ENCODE assay signal across 17 cellular contexts in the genomic region with DNA sequence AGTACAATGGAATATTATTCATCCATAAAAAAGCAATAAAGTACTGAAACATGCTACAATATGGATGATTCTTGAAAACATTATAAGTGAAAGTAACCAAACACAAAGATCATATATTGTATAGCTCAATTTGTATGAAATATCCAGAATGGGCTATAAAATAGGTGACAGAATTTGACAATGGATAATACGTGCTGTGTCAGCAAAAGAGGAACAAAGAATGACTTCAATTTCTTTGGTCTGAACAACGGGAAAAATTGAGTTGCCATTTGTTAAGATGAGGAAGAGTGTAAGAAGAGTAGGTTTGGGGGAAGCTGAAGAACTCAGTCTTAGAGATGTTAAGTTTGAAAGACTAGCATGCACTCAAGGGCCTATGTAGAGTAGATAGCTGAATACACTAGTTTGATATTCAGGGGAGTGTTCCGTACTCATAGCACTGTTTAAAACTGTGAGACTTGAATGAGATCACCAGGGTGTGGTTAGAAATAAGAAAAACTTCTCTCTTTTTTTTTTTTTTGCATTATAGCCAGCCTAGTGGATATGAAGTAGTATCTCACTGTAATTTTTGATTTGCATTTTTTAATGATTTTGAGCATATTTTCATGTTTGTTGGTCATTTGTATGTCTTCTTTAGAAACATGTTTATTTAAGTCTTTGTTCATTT.
DNase-seq lines count a peak whose midpoint lies in the region; ATAC-seq, FAIRE-seq and TF ChIP-seq lines count a peak whose summit lies in the region.
"Had no signal": no experiment of that assay in that cellular context is flagged by ENCODE, and none has a peak within 500 bp of the region (broad histone marks: within the 10 kb centered on the region; RNA-seq: fewer than 3 reads in every experiment).

No MANE protein-coding gene starts in this region.

- H3K4me2 ChIP-seq in HepG2 (ENCODE audit: low read depth, low read length): no peak overlapping the region
- H3K4me2 ChIP-seq in K562 (ENCODE audit: insufficient read depth, low read length): no peak overlapping the region
- H3K4me2 ChIP-seq: BLaER1 treated with 17β-estradiol and CSF1 and Interleukin-3, amounts not matched to agents 10 nM and 100 nM had no signal

- no peak overlapping the region for H3K27ac Mint-ChIP-seq in CD14-positive monocyte
- H3K27ac Mint-ChIP-seq: CD4-positive, alpha-beta T cell had no signal

- intact Hi-C loops in HepG2 (cut with micrococcal nuclease; ENCODE audit: unreplicated experiment) (no loop called here), right lobe of liver (cut with DNase I) (no loop called here), K562 (cut with micrococcal nuclease) (no loop called here), CD14-positive monocyte (cut with micrococcal nuclease) (no loop called here)

- WGBS in HepG2 (ENCODE audit: low lambda C conversion rate): 51% methylated on average over 3 of the region's 3 CpGs
- WGBS in right lobe of liver (ENCODE audit: insufficient coverage, low coverage, low lambda C conversion rate, missing lambda C conversion rate): 69% methylated on average over 3 of the region's 3 CpGs
- WGBS in K562 (ENCODE audit: insufficient coverage, low coverage, missing lambda C conversion rate): 28% methylated on average over 3 of the region's 3 CpGs

- H4K20me1 ChIP-seq in HepG2 (ENCODE audit: insufficient read depth, low read length) (no peaks in the 10 kb centered on the region), K562 (replicated peaks; ENCODE audit: control insufficient read depth, insufficient read depth, low read length) (no peaks in the 10 kb centered on the region)
- H4K20me1 ChIP-seq: BLaER1 treated with 17β-estradiol and CSF1 and Interleukin-3, amounts not matched to agents 10 nM and 100 nM had no signal

- no peak for DNase-seq in HepG2 (ENCODE audit: low spot score)
- no peak for DNase-seq in right lobe of liver
- DNase-seq in K562 (ENCODE audit: extremely low read depth in 1 of 4, low spot score in 3 of 4): no peak
- peak; percentile 1 for DNase-seq in fibroblast of peridontal ligament (ENCODE audit: extremely low read depth)
- DNase-seq in hippocampal formation (lab: John Stamatoyannopoulos, UW): no peak
- DNase-seq in SW 1271 (lab: John Stamatoyannopoulos, UW): no peak
- DNase-seq in CD14-positive monocyte (ENCODE audit: low spot score): no peak
- DNase-seq: 8988T; ACHN; Calu3; CD4-positive, alpha-beta T cell; DMS 273 treated with DMSO at 0.1 percent for 48 hours; GOT3 had no signal

- H3K9ac ChIP-seq in HepG2 (ENCODE audit: insufficient read depth, low read depth, low read length) (no peak overlapping the region), K562 (ENCODE audit: insufficient read depth in 1 of 2, low read depth in 2 of 2, low read length in 2 of 2) (no peak overlapping the region)
- H3K9ac ChIP-seq: BLaER1 treated with 17β-estradiol and CSF1 and Interleukin-3, amounts not matched to agents 10 nM and 100 nM had no signal

- H3K36me3 ChIP-seq in HepG2 (replicated peaks in 1 of 2; ENCODE audit: control insufficient read depth in 1 of 2, insufficient read depth in 2 of 2, low read length in 2 of 2) (no peaks in the 10 kb centered on the region), right lobe of liver (no peaks in the 10 kb centered on the region), K562 (ENCODE audit: control insufficient read depth, insufficient read depth, low read length) (no peaks in the 10 kb centered on the region)
- H3K36me3 ChIP-seq: BLaER1 treated with 17β-estradiol and CSF1 and Interleukin-3, amounts not matched to agents 10 nM and 100 nM; HAP-1 had no signal

- POLR2A ChIA-PET in HepG2 (lab: Yijun Ruan, JAX): no interaction called here
- POLR2A ChIA-PET in K562 (lab: Yijun Ruan, JAX): no interaction called here

- H3K79me2 ChIP-seq in HepG2 (ENCODE audit: insufficient read depth, low read length) (no peaks in the 10 kb centered on the region), K562 (ENCODE audit: control insufficient read depth, insufficient read depth, low read length) (no peaks in the 10 kb centered on the region)

- TF ChIP-seq POLR2A in HepG2 (IDR thresholded peaks at IDR 0.05; ENCODE audit: insufficient read depth in 1 of 2, low read depth in 2 of 2, low read length in 2 of 2): no peak
- TF ChIP-seq POLR2A in right lobe of liver (IDR thresholded peaks at IDR 0.05): no peak
- TF ChIP-seq POLR2A in K562 (conservative IDR thresholded peaks at IDR 0.05): no peak

- H3K9me3 Mint-ChIP-seq in CD14-positive monocyte: peaks cover 4 to 21% (median 12%) of the 10 kb centered on the region in 7 donors
- H3K9me3 Mint-ChIP-seq: CD4-positive, alpha-beta T cell had no signal

- no peaks in the 10 kb centered on the region for H3K4me1 Mint-ChIP-seq in CD14-positive monocyte

- H3K9me3 ChIP-seq in HepG2 (ENCODE audit: low read length): peaks cover 22% of the 10 kb centered on the region; the same call in 1 of the 2 replicates
- H3K9me3 ChIP-seq in right lobe of liver: no peaks in the 10 kb centered on the region
- no peaks in the 10 kb centered on the region for H3K9me3 ChIP-seq in K562 (replicated peaks; ENCODE audit: control insufficient read depth, insufficient read depth, low read depth, low read length)
- H3K9me3 ChIP-seq: HAP-1 had no signal

- H3K4me3 Mint-ChIP-seq in CD14-positive monocyte: no peak overlapping the region
- H3K4me3 Mint-ChIP-seq: CD4-positive, alpha-beta T cell had no signal

- CTCF ChIA-PET in HepG2 (lab: Yijun Ruan, JAX; ENCODE audit: low intra/inter-chr PET ratio, low total read pairs): no interaction called here
- CTCF ChIA-PET in K562 (lab: Yijun Ruan, JAX; ENCODE audit: low intra/inter-chr PET ratio): no interaction called here

- BruUV-seq in HepG2 (replicated peaks; lab: Mats Ljungman, UMichigan): no TSS peak
- no TSS peak for BruUV-seq in K562 (replicated peaks; lab: Mats Ljungman, UMichigan)

- TF ChIP-seq EP300 in HepG2 (IDR thresholded peaks at IDR 0.05; ENCODE audit: low read depth in 2 of 2, low read length in 2 of 2): no peak
- TF ChIP-seq EP300 in HepG2 (CRISPR knock-in tag; IDR thresholded peaks at IDR 0.05; ENCODE audit: borderline replicate concordance): no peak
- TF ChIP-seq EP300 in K562 (IDR thresholded peaks at IDR 0.05; ENCODE audit: low read length): no peak

- TF ChIP-seq RAD21 in HepG2 (CRISPR knock-in tag; IDR thresholded peaks at IDR 0.05): no peak
- TF ChIP-seq RAD21 in K562 (CRISPR knock-in tag; conservative IDR thresholded peaks at IDR 0.05 in 1 of 2, IDR thresholded peaks at IDR 0.05 in 1 of 2): no peak

- H2AFZ ChIP-seq in HepG2 (ENCODE audit: low read length) (no peak overlapping the region), K562 (ENCODE audit: low read depth, low read length) (no peak overlapping the region)

- in situ Hi-C loops in HepG2 (cut with HindIII; ENCODE audit: extremely low pct_ligation_motif_present, low pct_unique_long_range_greater_than_20kb) (no loop called here), K562 (cut with MboI) (no loop called here)

- H3K27me3 Mint-ChIP-seq in CD14-positive monocyte (ENCODE audit: low read depth in 3 of 3): peaks cover 0 to 2% (median 0%) of the 10 kb centered on the region in 3 donors
- H3K27me3 Mint-ChIP-seq: CD4-positive, alpha-beta T cell had no signal

- H3K9me1 ChIP-seq in K562 (ENCODE audit: control insufficient read depth, insufficient read depth, low read length): no peaks in the 10 kb centered on the region

- H3K4me1 ChIP-seq in HepG2 (ENCODE audit: insufficient read depth, low read length) (no peaks in the 10 kb centered on the region), right lobe of liver (no peaks in the 10 kb centered on the region), K562 (replicated peaks in 1 of 2; ENCODE audit: control insufficient read depth in 2 of 2, insufficient read depth in 2 of 2, low read length in 2 of 2) (no peaks in the 10 kb centered on the region)
- H3K4me1 ChIP-seq: BLaER1 treated with 17β-estradiol and CSF1 and Interleukin-3, amounts not matched to agents 10 nM and 100 nM; HAP-1 had no signal

- H3K27me3 ChIP-seq in HepG2 (ENCODE audit: control insufficient read depth in 1 of 2, insufficient read depth in 2 of 2, low read length in 2 of 2): no peaks in the 10 kb centered on the region
- H3K27me3 ChIP-seq in right lobe of liver: no peaks in the 10 kb centered on the region
- H3K27me3 ChIP-seq in K562 (ENCODE audit: control insufficient read depth in 2 of 2, insufficient read depth in 2 of 2, low read length in 2 of 2): no peaks in the 10 kb centered on the region
- H3K27me3 ChIP-seq: BLaER1 treated with 17β-estradiol and CSF1 and Interleukin-3, amounts not matched to agents 10 nM and 100 nM had no signal

- no peak for ATAC-seq in HepG2
- no peak for ATAC-seq in right lobe of liver
- no peak for ATAC-seq in K562

- TF ChIP-seq CTCF in HepG2 (CRISPR knock-in tag; IDR thresholded peaks at IDR 0.05): no peak
- TF ChIP-seq CTCF in right lobe of liver (IDR thresholded peaks at IDR 0.05): no peak
- TF ChIP-seq CTCF in K562 (IDR thresholded peaks at IDR 0.05 in 2 of 3, conservative IDR thresholded peaks at IDR 0.05 in 1 of 3; ENCODE audit: insufficient read depth in 2 of 3, low read depth in 1 of 3, low read length in 3 of 3): no peak
- TF ChIP-seq CTCF in CD14-positive monocyte (IDR thresholded peaks at IDR 0.05): no peak

- FAIRE-seq in HepG2 (lab: Jason Lieb, UNC) (no peak), K562 (lab: Jason Lieb, UNC) (no peak)
- FAIRE-seq: GM18507, HTR-8/SVneo had no signal

- no peak overlapping the region for H3K27ac ChIP-seq in HepG2 (ENCODE audit: extremely low read length, insufficient read depth, low read length)
- H3K27ac ChIP-seq in right lobe of liver: no peak overlapping the region
- no peak overlapping the region for H3K27ac ChIP-seq in K562 (ENCODE audit: extremely low read depth, low read depth, low read length)
- H3K27ac ChIP-seq: BLaER1 treated with 17β-estradiol and CSF1 and Interleukin-3, amounts not matched to agents 10 nM and 100 nM had no signal

- no peaks in the 10 kb centered on the region for H3K36me3 Mint-ChIP-seq in CD14-positive monocyte

- no peak overlapping the region for H3K4me3 ChIP-seq in HepG2 (replicated peaks in 1 of 3; ENCODE audit: insufficient read depth in 1 of 3, low read depth in 2 of 3, low read length in 3 of 3)
- H3K4me3 ChIP-seq in right lobe of liver: no peak overlapping the region
- no peak overlapping the region for H3K4me3 ChIP-seq in K562
- H3K4me3 ChIP-seq: BLaER1 treated with 17β-estradiol and CSF1 and Interleukin-3, amounts not matched to agents 10 nM and 100 nM; HAP-1 had no signal

TF ChIP-seq in HepG2, 621 proteins besides CTCF, POLR2A, EP300 and RAD21 (continues in another document):
- TF ChIP-seq MAFF (IDR thresholded peaks at IDR 0.05; ENCODE audit: low read depth, low read length) (peak; percentile 97), MAFK (conservative IDR thresholded peaks at IDR 0.05 in 1 of 2, IDR thresholded peaks at IDR 0.05 in 1 of 2; ENCODE audit: low read length in 2 of 2) (peak; percentile 95 to 99)

TF ChIP-seq in K562, 482 proteins besides CTCF, POLR2A, EP300 and RAD21 (continues in another document):
- TF ChIP-seq XRCC5 (IDR thresholded peaks at IDR 0.05; ENCODE audit: low read depth, low read length) (no peak), E2F3 (CRISPR knock-in tag; IDR thresholded peaks at IDR 0.05) (no peak), ZNF780A (CRISPR knock-in tag; IDR thresholded peaks at IDR 0.05) (no peak), ZC3H11A (IDR thresholded peaks at IDR 0.05; ENCODE audit: low read depth, low read length) (no peak)

Comparison
In these comparisons a context has a peak if more than half of its experiments do, and no peak if none do; other contexts are left out.
1. Of the 241 proteins assayed by ChIP-seq in both HepG2 and K562: peak only in HepG2: none; only in K562: MAFG; in both: MAFF and MAFK; in neither: 238.